8 cellular contexts compared by ENCODE assay signal in the genomic region with DNA sequence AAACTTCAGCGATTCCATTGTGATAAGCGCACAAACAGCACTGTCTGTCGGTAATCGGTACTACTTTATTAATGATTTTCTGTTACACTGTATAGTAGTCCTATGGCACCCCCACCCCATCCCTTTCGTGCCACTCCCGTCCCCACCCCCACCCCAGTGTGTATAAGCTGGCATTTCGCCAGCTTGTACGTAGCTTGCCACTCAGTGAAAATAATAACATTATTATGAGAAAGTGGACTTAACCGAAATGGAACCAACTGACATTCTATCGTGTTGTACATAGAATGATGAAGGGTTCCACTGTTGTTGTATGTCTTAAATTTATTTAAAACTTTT. TPM values are rescaled to one million over a fixed set of nuclear protein-coding genes. Genes with fewer than 3 reads are reported as not detected.
DNase-seq lines count a peak whose midpoint lies in the region; ATAC-seq, FAIRE-seq and TF ChIP-seq lines count a peak whose summit lies in the region.

No MANE protein-coding gene starts in this region.

- intact Hi-C loops in endothelial cell of umbilical vein (cut with micrococcal nuclease), result loop anchor here (10.0 kb wide), 2 partner anchors 809 to 1369 kb away; no protein-coding TSS in a partner anchor

- peak overlapping the region; percentile 80 for H3K4me3 ChIP-seq in GM12875 (ENCODE audit: low read depth, low read length)
- peak overlapping the region; percentile 52 to 85 (median 55) for H3K4me3 ChIP-seq in endothelial cell of umbilical vein (replicated peaks in 1 of 3; ENCODE audit: insufficient read depth in 1 of 3, low read depth in 1 of 3, low read length in 3 of 3)

- H3K36me3 ChIP-seq in endothelial cell of umbilical vein (ENCODE audit: control insufficient read depth in 2 of 2, extremely low read depth in 1 of 2, insufficient read depth in 2 of 2, low read length in 2 of 2), result no peaks in the 10 kb centered on the region

- dilution Hi-C loops in endothelial cell of umbilical vein (cut with MboI; ENCODE audit: extremely low pct_ligation_motif_present, low sequenced_read_pairs), result no loop called here

- no peak for TF ChIP-seq CTCF in 22Rv1 (IDR thresholded peaks at IDR 0.05)
- TF ChIP-seq CTCF in GM12875 (IDR thresholded peaks at IDR 0.05; ENCODE audit: borderline replicate concordance, insufficient read depth, low read depth, low read length), result no peak
- no peak for TF ChIP-seq CTCF in RWPE1 (conservative IDR thresholded peaks at IDR 0.05; ENCODE audit: low read depth)
- TF ChIP-seq CTCF in endothelial cell of umbilical vein (IDR thresholded peaks at IDR 0.05; ENCODE audit: extremely low read depth in 1 of 2, insufficient read depth in 1 of 2, low read depth in 1 of 2, low read length in 2 of 2), result no peak
- TF ChIP-seq CTCF in omental fat pad (IDR thresholded peaks at IDR 0.05), result no peak

- no peaks in the 10 kb centered on the region for H4K20me1 ChIP-seq in endothelial cell of umbilical vein (replicated peaks; ENCODE audit: control insufficient read depth, extremely low read depth, insufficient read depth, low read length)

- TF ChIP-seq POLR2A in endothelial cell of umbilical vein (IDR thresholded peaks at IDR 0.05; ENCODE audit: low read depth, low read length), result no peak

- H3K4me2 ChIP-seq in endothelial cell of umbilical vein (ENCODE audit: insufficient read depth, low read length), result peak overlapping the region; percentile 84

- ATAC-seq in omental fat pad (ENCODE audit: low FRiP score), result peak; percentile 0
- no peak for ATAC-seq in HG02981 (IDR thresholded peaks at IDR 0.05; ENCODE audit: unreplicated experiment)

- peaks cover 11% of the 10 kb centered on the region for H3K4me1 ChIP-seq in endothelial cell of umbilical vein (ENCODE audit: control insufficient read depth, extremely low read depth, insufficient read depth, low read length)

- H3K79me2 ChIP-seq in endothelial cell of umbilical vein (ENCODE audit: control insufficient read depth, insufficient read depth, low read length), result peaks cover 43% of the 10 kb centered on the region

- BruUV-seq in endothelial cell of umbilical vein (replicated peaks; lab: Mats Ljungman, UMichigan), result no TSS peak

- H3K9me1 ChIP-seq in endothelial cell of umbilical vein (replicated peaks; ENCODE audit: control insufficient read depth, extremely low read depth, insufficient read depth, low read length), result no peaks in the 10 kb centered on the region

- FAIRE-seq in endothelial cell of umbilical vein (lab: Jason Lieb, UNC), result no peak

- H2AFZ ChIP-seq in endothelial cell of umbilical vein (ENCODE audit: low read depth, low read length), result no peak overlapping the region

- no peaks in the 10 kb centered on the region for H3K27me3 ChIP-seq in endothelial cell of umbilical vein (ENCODE audit: control insufficient read depth in 2 of 2, insufficient read depth in 2 of 2, low read length in 2 of 2)

- H3K9ac ChIP-seq in endothelial cell of umbilical vein (replicated peaks; ENCODE audit: extremely low read depth, insufficient read depth, low read length), result peak overlapping the region; percentile 82

- H3K27ac ChIP-seq in 22Rv1 (peak overlapping the region; percentile 88), RWPE1 (peak overlapping the region; percentile 91), endothelial cell of umbilical vein (ENCODE audit: insufficient read depth, low read depth, low read length) (peak overlapping the region; percentile 82)

- CTCF ChIA-PET in RWPE1 (lab: Yijun Ruan, JAX), result interaction anchor here (0.6 kb wide), 1 partner anchor 936 kb away, joined by 3 read pairs; no protein-coding TSS in a partner anchor
- CTCF ChIA-PET in endothelial cell of umbilical vein (lab: Charles Lee), result interaction anchor here (1.3 to 1.5 kb wide), 2 partner anchors 10 to 38 kb away, joined by 3 to 6 read pairs; no protein-coding TSS in a partner anchor

- H3K9me3 ChIP-seq in endothelial cell of umbilical vein (replicated peaks; ENCODE audit: control insufficient read depth, insufficient read depth, low read length), result no peaks in the 10 kb centered on the region

- POLR2A ChIA-PET in RWPE1 (lab: Yijun Ruan, JAX; ENCODE audit: low non-redundant PET) (no interaction called here), endothelial cell of umbilical vein (lab: Charles Lee) (interaction anchor here (0.6 kb wide), 1 partner anchor 744 kb away, joined by 3 read pairs; no protein-coding TSS in a partner anchor)

- DNase-seq in RWPE1 (ENCODE audit: low spot score) (peak; percentile 15), endothelial cell of umbilical vein (ENCODE audit: low read depth, low spot score) (no peak), omental fat pad (ENCODE audit: low spot score) (no peak), AML-193 (lab: John Stamatoyannopoulos, UW) (no peak), UCSD-AML1 (lab: John Stamatoyannopoulos, UW; ENCODE audit: unreplicated experiment) (no peak)

TF ChIP-seq in endothelial cell of umbilical vein, 7 proteins besides CTCF, POLR2A, EP300 and RAD21:
- TF ChIP-seq FOS (IDR thresholded peaks at IDR 0.05; ENCODE audit: borderline replicate concordance, insufficient read depth, low read length) (no peak), MYC (IDR thresholded peaks at IDR 0.05; ENCODE audit: low read depth, low read length) (no peak), POLR2AphosphoS5 (IDR thresholded peaks at IDR 0.05; ENCODE audit: insufficient read depth, low read depth, low read length) (no peak), EZH2 (IDR thresholded peaks at IDR 0.05; ENCODE audit: borderline replicate concordance, low read depth, low read length, severe bottlenecking) (no peak), GATA2 (IDR thresholded peaks at IDR 0.05; ENCODE audit: insufficient read depth, insufficient read length, low read depth, low read length) (no peak), MAX (IDR thresholded peaks at IDR 0.05; ENCODE audit: insufficient read depth, insufficient read length) (no peak), JUN (IDR thresholded peaks at IDR 0.05; ENCODE audit: borderline replicate concordance, insufficient read depth, insufficient read length, low read depth) (no peak)

RNA-seq across cellular contexts. Expression of gene MID1IP1, which starts 4.8 kb away (rescaled TPM):
- total RNA-seq in endothelial cell of umbilical vein (22.4 and 25.1 TPM in 2 replicates), omental fat pad (10 to 100 TPM; 30.4 to 52.2 (median 37.6) TPM)
- 23.2 and 26.7 TPM in 2 replicates for polyA plus RNA-seq in endothelial cell of umbilical vein
- 12.6 and 16.3 TPM in 2 replicates for polyA plus RNA-seq in endothelial cell of umbilical vein (2011; cell fraction: cytosol; rRNA removed)
- polyA plus RNA-seq in endothelial cell of umbilical vein (2011; cell fraction: nucleus; rRNA removed), result 10.6 and 12.7 TPM in 2 replicates
- 11.8 and 17.5 TPM in 2 replicates for polyA plus RNA-seq in endothelial cell of umbilical vein (2012)
- polyA minus RNA-seq in endothelial cell of umbilical vein, result 8.8 and 10.0 TPM in 2 replicates
- 89.3 TPM for polyA minus RNA-seq in endothelial cell of umbilical vein (2011; cell fraction: cytosol; rRNA and poly(A)+ RNA removed)
- 6.5 and 12.2 TPM in 2 replicates for polyA minus RNA-seq in endothelial cell of umbilical vein (2011; cell fraction: nucleus; rRNA and poly(A)+ RNA removed)
